In genomic region chr1:59803458-59804038, GRCh38 we compare ENCODE assay signal across 16 cellular contexts.
"Had no signal": no experiment of that assay in that cellular context is flagged by ENCODE, and none has a peak within 500 bp of the region (broad histone marks: within the 10 kb centered on the region; RNA-seq: fewer than 3 reads in every experiment).

No MANE protein-coding gene starts in this region.

- DNase-seq: activated B cell treated with CpG ODN at 0.5 μM for 24 hours; activated CD4-positive, alpha-beta memory T cell treated with anti-CD3 and anti-CD28 coated beads for 36 hours; activated CD4-positive, alpha-beta T cell treated with anti-CD3 and anti-CD28 coated beads for 4 hours; activated naive CD4-positive, alpha-beta T cell; activated naive CD8-positive, alpha-beta T cell treated with anti-CD3 and anti-CD28 coated beads for 36 hours; activated T-cell treated with anti-CD3 and anti-CD28 coated beads for 4 hours; amniotic stem cell; head of caudate nucleus; natural killer cell; pancreas; sigmoid colon; stimulated activated CD4-positive, alpha-beta T cell treated with anti-CD3 and anti-CD28 coated beads, Interleukin-4, amount 100 ng/mL, for 4 hours; stimulated activated naive B cell treated with anti-CD40 and anti-IgM and Interleukin-4, amounts not matched to agents 10 μg/mL and 1 μg/mL and 100 μg/mL, for 72 hours; upper lobe of right lung had no signal

- FAIRE-seq: frontal cortex, pancreas had no signal

- ATAC-seq: activated T-helper 17 cell treated with anti-CD3 and anti-CD28 coated beads, Interleukin-2, amount 50 U/mL, for 72 hours; natural killer cell; pancreas; stimulated activated naive B cell treated with anti-CD40 and anti-IgM and Interleukin-4, amounts not matched to agents 10 μg/mL and 1 μg/mL and 100 μg/mL, for 72 hours; upper lobe of right lung had no signal
